8 cellular contexts compared by ENCODE assay signal in the genomic region with DNA sequence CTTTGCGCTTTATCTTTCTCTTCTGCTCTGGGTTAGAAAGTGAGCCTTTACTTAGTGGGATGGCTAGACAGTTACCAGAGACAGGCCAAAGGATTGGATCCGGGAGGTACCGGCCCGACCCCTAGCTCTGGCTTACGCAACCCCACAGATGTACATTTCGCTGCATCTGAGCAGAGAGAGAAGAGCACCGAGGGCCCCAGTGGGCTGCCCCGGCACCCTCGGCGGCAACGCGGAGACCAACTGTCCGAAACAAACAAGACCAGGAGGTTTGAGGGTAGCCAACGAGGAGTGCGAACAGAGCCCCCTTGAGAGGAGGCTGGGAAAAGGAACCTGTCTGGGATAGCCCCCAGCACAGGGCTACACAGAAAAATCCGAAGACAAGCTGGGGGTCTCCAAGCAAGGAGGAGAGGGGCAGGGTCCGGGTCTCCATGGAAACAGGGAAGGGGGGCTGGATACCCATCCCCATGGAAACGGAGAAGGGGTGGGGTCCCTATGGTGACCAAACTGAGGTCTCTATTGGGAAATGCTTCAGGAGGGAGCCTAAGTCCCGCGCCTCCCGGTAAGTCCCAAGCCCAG. TPM values are rescaled to one million over a fixed set of nuclear protein-coding genes. Genes with fewer than 3 reads are reported as not detected.
DNase-seq lines count a peak whose midpoint lies in the region; ATAC-seq and TF ChIP-seq lines count a peak whose summit lies in the region.

No MANE protein-coding gene starts in this region.

- peaks cover 18% of the 10 kb centered on the region for H3K36me3 Mint-ChIP-seq in activated naive CD8-positive, alpha-beta T cell treated with anti-CD3 and anti-CD28 coated beads for 36 hours

- intact Hi-C loops in right cardiac atrium (cut with DNase I): loop anchor here in 1 of 4 donors (5.0 kb wide), 1 partner anchor 47 kb away; no protein-coding TSS in a partner anchor

- H3K27me3 Mint-ChIP-seq in activated naive CD8-positive, alpha-beta T cell treated with anti-CD3 and anti-CD28 coated beads for 36 hours: no peaks in the 10 kb centered on the region

- H3K27ac Mint-ChIP-seq in activated naive CD8-positive, alpha-beta T cell treated with anti-CD3 and anti-CD28 coated beads for 36 hours: peak overlapping the region; percentile 97

- under 1% methylated on average over 21 of the region's 21 CpGs for WGBS in right cardiac atrium

- peaks cover 38% of the 10 kb centered on the region for H3K4me1 Mint-ChIP-seq in activated naive CD8-positive, alpha-beta T cell treated with anti-CD3 and anti-CD28 coated beads for 36 hours

- peak overlapping the region; percentile 96 for H3K4me3 Mint-ChIP-seq in activated naive CD8-positive, alpha-beta T cell treated with anti-CD3 and anti-CD28 coated beads for 36 hours

- H3K27me3 ChIP-seq in AG04450 (ENCODE audit: control insufficient read depth, insufficient read depth, low read length) (no peaks in the 10 kb centered on the region), HL-60 (ENCODE audit: insufficient read depth, poor library complexity, severe bottlenecking) (no peaks in the 10 kb centered on the region), right cardiac atrium (ENCODE audit: control insufficient read depth, insufficient read depth) (no peaks in the 10 kb centered on the region)

- TF ChIP-seq CTCF in AG04450 (IDR thresholded peaks at IDR 0.05; ENCODE audit: low read depth, low read length) (no peak), HL-60 (IDR thresholded peaks at IDR 0.05; ENCODE audit: insufficient read depth, low read length) (no peak)

- H3K9me3 Mint-ChIP-seq in activated naive CD8-positive, alpha-beta T cell treated with anti-CD3 and anti-CD28 coated beads for 36 hours: no peaks in the 10 kb centered on the region

- peak overlapping the region; percentile 61 for H3K27ac ChIP-seq in AG04450 (ENCODE audit: low read depth, low read length)
- H3K27ac ChIP-seq in HL-60 (replicated peaks): peak overlapping the region; percentile 87
- peak overlapping the region; percentile 76 for H3K27ac ChIP-seq in right cardiac atrium (ENCODE audit: low read length)
- peak overlapping the region; percentile 67 to 97 (median 90) for H3K27ac ChIP-seq in skin epidermis

- H3K4me1 ChIP-seq in right cardiac atrium (ENCODE audit: control insufficient read depth, insufficient read depth, low read length): no peaks in the 10 kb centered on the region

- H3K9me3 ChIP-seq in AG04450 (ENCODE audit: control insufficient read depth, insufficient read depth, low read length): no peaks in the 10 kb centered on the region; the same call in 1 of the 2 replicates
- H3K9me3 ChIP-seq in right cardiac atrium (ENCODE audit: control insufficient read depth, low read length): no peaks in the 10 kb centered on the region

- POLR2A ChIA-PET in AG04450 (lab: Yijun Ruan, JAX): interaction anchor here (0.9 to 2.0 kb wide), 4 partner anchors 8 to 51 kb away, joined by 3 to 22 read pairs (median 3); partner anchors contain the start of genes C1orf122 and YRDC

- CTCF ChIA-PET in AG04450 (lab: Charles Lee): interaction anchor here (0.8 to 3.7 kb wide), 22 partner anchors 8 to 344 kb away, joined by 3 to 70 read pairs (median 10); partner anchors contain the start of genes C1orf122, MEAF6, SF3A3 and YRDC

- ATAC-seq in GM19035 (IDR thresholded peaks at IDR 0.05; ENCODE audit: unreplicated experiment) (peak; percentile 6), right cardiac atrium (peak; percentile 1 to 50), HG03095 (IDR thresholded peaks at IDR 0.05; ENCODE audit: unreplicated experiment) (no peak)

- DNase-seq in AG04450 (ENCODE audit: low read depth, low spot score) (no peak), HL-60 (ENCODE audit: low read depth in 1 of 2, low spot score in 1 of 2) (peak; percentile 27 to 43), right cardiac atrium (no peak), NCI-H146 treated with DMSO at 0.1 percent for 48 hours (lab: John Stamatoyannopoulos, UW; ENCODE audit: unreplicated experiment) (no peak)
- DNase-seq in activated naive CD8-positive, alpha-beta T cell treated with anti-CD3 and anti-CD28 coated beads for 36 hours: peak; percentile 4

- H3K4me3 ChIP-seq in AG04450 (ENCODE audit: low read depth, low read length) (peak overlapping the region; percentile 100), HL-60 (replicated peaks; ENCODE audit: insufficient read depth, low read length) (peak overlapping the region; percentile 95), right cardiac atrium (ENCODE audit: low read length) (peak overlapping the region; percentile 92), skin epidermis (peak overlapping the region; percentile 78 to 95 (median 88))

RNA-seq across cellular contexts. Expression of gene MTF1, which starts 0.4 kb away (rescaled TPM):
- polyA plus RNA-seq in AG04450 (2011; rRNA removed) (6.8 and 8.6 TPM in 2 replicates), right cardiac atrium (2.4 TPM)
- 11.2 and 13.0 TPM in 2 replicates for polyA minus RNA-seq in AG04450 (2011; rRNA and poly(A)+ RNA removed)
- 10 to 100 TPM; 31.2 to 31.4 TPM for total RNA-seq in activated naive CD8-positive, alpha-beta T cell treated with anti-CD3 and anti-CD28 coated beads for 36 hours
- 10 to 100 TPM in 3 of 4 donors, 1 to 10 TPM in 1; 8.9 to 13.4 (median 11.0) TPM for total RNA-seq in right cardiac atrium

RNA-seq across cellular contexts. Expression of gene YRDC, which starts 51.0 kb away (rescaled TPM):
- 15.2 and 15.6 TPM in 2 replicates for polyA plus RNA-seq in AG04450 (2011; rRNA removed)
- polyA minus RNA-seq in AG04450 (2011; rRNA and poly(A)+ RNA removed): 8.3 and 9.7 TPM in 2 replicates
- total RNA-seq in activated naive CD8-positive, alpha-beta T cell treated with anti-CD3 and anti-CD28 coated beads for 36 hours: 10 to 100 TPM; 58.3 to 62.0 TPM
- 1 to 10 TPM; 4.0 to 8.4 (median 5.8) TPM for total RNA-seq in right cardiac atrium
- 5.7 TPM for polyA plus RNA-seq in right cardiac atrium

RNA-seq across cellular contexts. Expression of gene C1orf122, which starts 51.4 kb away (rescaled TPM):
- polyA plus RNA-seq in AG04450 (2011; rRNA removed): 26.0 and 30.3 TPM in 2 replicates
- 8.2 and 8.8 TPM in 2 replicates for polyA minus RNA-seq in AG04450 (2011; rRNA and poly(A)+ RNA removed)
- 10 to 100 TPM; 26.1 to 27.7 TPM for total RNA-seq in activated naive CD8-positive, alpha-beta T cell treated with anti-CD3 and anti-CD28 coated beads for 36 hours
- 10 to 100 TPM; 45.5 to 61.2 (median 55.5) TPM for total RNA-seq in right cardiac atrium
- 84.0 TPM for polyA plus RNA-seq in right cardiac atrium

Comparison
In these comparisons a context has a peak if more than half of its experiments do, and no peak if none do; other contexts are left out.
1. DNase-seq: peak in HL-60 (2 of 2) and activated naive CD8-positive, alpha-beta T cell treated with anti-CD3 and anti-CD28 coated beads for 36 hours (single experiment); none in AG04450 (single experiment), right cardiac atrium (0 of 3) and NCI-H146 treated with DMSO at 0.1 percent for 48 hours (single experiment).
2. RNA of gene YRDC, which starts 51.0 kb away (total RNA-seq): 58.3 to 62.0 TPM in activated naive CD8-positive, alpha-beta T cell treated with anti-CD3 and anti-CD28 coated beads for 36 hours; 4.0 to 8.4 TPM in right cardiac atrium; every median in the first group is over 4 times any median in the second.
3. Peak in every context shown above with its lines, with median percentiles within 50 percentile points of each other: H3K27ac ChIP-seq and H3K4me3 ChIP-seq.